ENCODE assay signal across 29 cellular contexts in genomic region chr7:132197772-132198171, GRCh38.
"Had no signal": no experiment of that assay in that cellular context is flagged by ENCODE, and none has a peak within 500 bp of the region (broad histone marks: within the 10 kb centered on the region; RNA-seq: fewer than 3 reads in every experiment).

No MANE protein-coding gene starts in this region.

- H3K27ac ChIP-seq: neural progenitor cell, neutrophil, ovary, pancreas, parathyroid adenoma, prostate gland, psoas muscle, right atrium auricular region, sigmoid colon, skin epidermis, spleen had no signal

- H3K4me2 ChIP-seq: neural progenitor cell, smooth muscle cell had no signal

- H3K36me3 ChIP-seq: neural progenitor cell, neutrophil, ovary, pancreas, prostate gland, right atrium auricular region had no signal

- H3K4me1 ChIP-seq: neural progenitor cell, pancreas, parathyroid adenoma, prostate gland, psoas muscle, right atrium auricular region, sigmoid colon, spleen had no signal

- H3K79me2 ChIP-seq: parathyroid adenoma had no signal

- DNase-seq: naive B cell; naive thymus-derived CD4-positive, alpha-beta T cell; natural killer cell; nephron progenitor cell; nucleus accumbens; occipital lobe; ovary; pancreas; posterior cingulate gyrus; psoas muscle; retina; right cardiac atrium; small intestine; spleen; stimulated activated CD4-positive, alpha-beta T cell treated with anti-CD3 and anti-CD28 coated beads, Interleukin-12 subunit alpha, Interleukin-12 subunit beta, amount 100 ng/mL, for 4 hours; stimulated activated CD4-positive, alpha-beta T cell treated with anti-CD3 and anti-CD28 coated beads, Interleukin-15, amount 100 ng/mL, for 24 hours; stimulated activated CD4-positive, alpha-beta T cell treated with anti-CD3 and anti-CD28 coated beads, Interleukin-1b, Interleukin-23, amount 100 ng/mL, for 48 hours; stimulated activated CD4-positive, alpha-beta T cell treated with anti-CD3 and anti-CD28 coated beads, Interleukin-2, amount 100 ng/mL, for 24 hours had no signal

- H3K9me3 ChIP-seq: neutrophil, ovary, pancreas, prostate gland, psoas muscle, right atrium auricular region, sigmoid colon, spleen had no signal

- ATAC-seq: naive thymus-derived CD4-positive, alpha-beta T cell; naive thymus-derived CD8-positive, alpha-beta T cell; natural killer cell; natural killer cell treated with Interleukin-12 subunit alpha and Interleukin-12 subunit beta and Interleukin-15 and Interleukin-18, amount 100 ng/mL, for 72 hours; pancreas; psoas muscle; right cardiac atrium; sciatic nerve had no signal

- H3K27me3 ChIP-seq: neural progenitor cell, neutrophil, ovary, pancreas, right atrium auricular region, sigmoid colon, spleen had no signal

- H3K4me3 ChIP-seq: neural progenitor cell, ovary, pancreas, prostate gland, psoas muscle, right atrium auricular region, sigmoid colon, skin epidermis, smooth muscle cell, spleen had no signal

- H3K9ac ChIP-seq: neural progenitor cell, parathyroid adenoma had no signal

- H2AFZ ChIP-seq: neural progenitor cell, parathyroid adenoma had no signal

- FAIRE-seq: pancreas, small intestine had no signal
